ENCODE assay signal across 8 cellular contexts in genomic region chr15:42547926-42548257, GRCh38. TPM values are rescaled to one million over a fixed set of nuclear protein-coding genes. Genes with fewer than 3 reads are reported as not detected.
DNase-seq lines count a peak whose midpoint lies in the region; ATAC-seq and TF ChIP-seq lines count a peak whose summit lies in the region.

No MANE protein-coding gene starts in this region.

- H3K9me3 ChIP-seq in Panc1 (ENCODE audit: control insufficient read depth, insufficient read depth, low read depth, low read length) = no peaks in the 10 kb centered on the region

- H3K4me1 Mint-ChIP-seq in activated naive CD4-positive, alpha-beta T cell treated with anti-CD3 and anti-CD28 coated beads, Interleukin-2, amount 10 ng/mL, durations not matched to agents 7 days and 5 days = peaks cover 64% of the 10 kb centered on the region
- H3K4me1 Mint-ChIP-seq in naive thymus-derived CD8-positive, alpha-beta T cell = peaks cover 25 to 57% (median 49%) of the 10 kb centered on the region in 4 donors

- TF ChIP-seq CTCF in Panc1 (IDR thresholded peaks at IDR 0.05) (no peak), epithelial cell of esophagus (IDR thresholded peaks at IDR 0.05; ENCODE audit: insufficient read depth, low read depth, low read length, missing control alignments) (no peak)

- peaks cover 27% of the 10 kb centered on the region for H3K4me1 ChIP-seq in Panc1 (ENCODE audit: control insufficient read depth, insufficient read depth, low read length)

- in situ Hi-C loops in Panc1 (cut with HindIII; ENCODE audit: low pct_unique_long_range_greater_than_20kb, low sequenced_read_pairs) = no loop called here

- intact Hi-C loops in Panc1 (cut with micrococcal nuclease; ENCODE audit: unreplicated experiment) = no loop called here

- H3K27me3 Mint-ChIP-seq in activated naive CD4-positive, alpha-beta T cell treated with anti-CD3 and anti-CD28 coated beads, Interleukin-2, amount 10 ng/mL, durations not matched to agents 7 days and 5 days = peaks cover 4% of the 10 kb centered on the region
- H3K27me3 Mint-ChIP-seq in naive thymus-derived CD8-positive, alpha-beta T cell = no peaks in the 10 kb centered on the region

- no peaks in the 10 kb centered on the region for H3K27me3 ChIP-seq in Panc1 (ENCODE audit: control insufficient read depth, insufficient read depth, low read length)

- peak overlapping the region; percentile 83 to 100 for H3K4me3 ChIP-seq in Panc1 (ENCODE audit: low read depth in 2 of 2, low read length in 2 of 2)
- peak overlapping the region; percentile 97 for H3K4me3 ChIP-seq in epithelial cell of esophagus (ENCODE audit: low read length)

- no peaks in the 10 kb centered on the region for H3K9me3 Mint-ChIP-seq in activated naive CD4-positive, alpha-beta T cell treated with anti-CD3 and anti-CD28 coated beads, Interleukin-2, amount 10 ng/mL, durations not matched to agents 7 days and 5 days
- no peaks in the 10 kb centered on the region for H3K9me3 Mint-ChIP-seq in naive thymus-derived CD8-positive, alpha-beta T cell

- H3K27ac Mint-ChIP-seq in activated naive CD4-positive, alpha-beta T cell treated with anti-CD3 and anti-CD28 coated beads, Interleukin-2, amount 10 ng/mL, durations not matched to agents 7 days and 5 days = peak overlapping the region; percentile 96
- peak overlapping the region; percentile 75 to 99 (median 98) for H3K27ac Mint-ChIP-seq in naive thymus-derived CD8-positive, alpha-beta T cell

- TSS peak; percentile 72 for BruUV-seq in Panc1 (replicated peaks; lab: Mats Ljungman, UMichigan)

- ATAC-seq in Panc1 (0 out of 2 replicates have a peak, but pooled peaks have one; percentile 5), GM21723 (IDR thresholded peaks at IDR 0.05; ENCODE audit: unreplicated experiment) (no peak), HG02588 (IDR thresholded peaks at IDR 0.05; ENCODE audit: unreplicated experiment) (no peak)
- peak in 1 of 2 donors; percentile 6 for ATAC-seq in naive thymus-derived CD8-positive, alpha-beta T cell

- H3K4me3 Mint-ChIP-seq in activated naive CD4-positive, alpha-beta T cell treated with anti-CD3 and anti-CD28 coated beads, Interleukin-2, amount 10 ng/mL, durations not matched to agents 7 days and 5 days = peak overlapping the region; percentile 90
- H3K4me3 Mint-ChIP-seq in naive thymus-derived CD8-positive, alpha-beta T cell = peak overlapping the region; percentile 92 to 99 (median 95)

- H3K36me3 ChIP-seq in Panc1 (ENCODE audit: control insufficient read depth, insufficient read depth, low read length) = peaks cover 3% of the 10 kb centered on the region

- H3K27ac ChIP-seq in Panc1 (ENCODE audit: low read length) = peak overlapping the region; percentile 94

- H3K36me3 Mint-ChIP-seq in activated naive CD4-positive, alpha-beta T cell treated with anti-CD3 and anti-CD28 coated beads, Interleukin-2, amount 10 ng/mL, durations not matched to agents 7 days and 5 days = peaks cover 42% of the 10 kb centered on the region
- H3K36me3 Mint-ChIP-seq in naive thymus-derived CD8-positive, alpha-beta T cell = peaks cover 0 to 29% (median 6%) of the 10 kb centered on the region in 3 donors

- no peak for DNase-seq in activated naive CD4-positive, alpha-beta T cell treated with anti-CD3 and anti-CD28 coated beads, Interleukin-2, amount 10 ng/mL, durations not matched to agents 7 days and 5 days
- DNase-seq in activated naive CD4-positive, alpha-beta T cell (lab: John Stamatoyannopoulos, UW) = no peak
- DNase-seq in Panc1 (ENCODE audit: low read depth, low spot score) (peak; percentile 5), epithelial cell of esophagus (ENCODE audit: low read depth) (no peak), HT-29 (ENCODE audit: low spot score) (no peak)
- DNase-seq in naive thymus-derived CD8-positive, alpha-beta T cell = peak in 1 of 10 donors; percentile 36

- POLR2A ChIA-PET in Panc1 (lab: Charles Lee) = interaction anchor here (0.6 kb wide), 1 partner anchor 56 kb away, joined by 3 read pairs; no protein-coding TSS in a partner anchor
- POLR2A ChIA-PET in naive thymus-derived CD8-positive, alpha-beta T cell (lab: Charles Lee) = interaction anchor here (0.6 to 4.0 kb wide), 8 partner anchors 26 to 60 kb away, joined by 3 to 25 read pairs (median 8); partner anchors contain the start of genes STARD9 and ZNF106

- CTCF ChIA-PET in activated naive CD4-positive, alpha-beta T cell treated with anti-CD3 and anti-CD28 coated beads, Interleukin-2, amount 10 ng/mL, durations not matched to agents 7 days and 5 days (lab: Charles Lee) = interaction anchor here (0.9 to 1.3 kb wide), 3 partner anchors 28 to 97 kb away, joined by 3 to 4 read pairs (median 3); partner anchors contain the start of genes STARD9 and ZNF106
- CTCF ChIA-PET in Panc1 (lab: Charles Lee) = no interaction called here

RNA-seq across cellular contexts. Expression of gene LRRC57, which starts 0.7 kb away (rescaled TPM):
- total RNA-seq in Panc1 (2021; ENCODE audit: unreplicated experiment) = 39.2 TPM
- polyA plus RNA-seq in Panc1 (2012; ENCODE audit: insufficient read length) = 13.2 TPM
- 10 to 100 TPM; 17.1 to 18.4 TPM for total RNA-seq in naive thymus-derived CD8-positive, alpha-beta T cell
- 1 to 10 TPM; 3.3 to 6.4 (median 5.5) TPM for polyA plus RNA-seq in naive thymus-derived CD8-positive, alpha-beta T cell
- 10.8 and 11.3 TPM in 2 replicates for total RNA-seq in HT-29 (2014; rRNA removed; shearing (Covaris generic))

RNA-seq across cellular contexts. Expression of gene HAUS2, which starts 0.7 kb away (rescaled TPM):
- 42.4 TPM for total RNA-seq in Panc1 (2021; ENCODE audit: unreplicated experiment)
- 12.1 TPM for polyA plus RNA-seq in Panc1 (2012; ENCODE audit: insufficient read length)
- 10 to 100 TPM; 19.1 to 21.1 TPM for total RNA-seq in naive thymus-derived CD8-positive, alpha-beta T cell
- 10 to 100 TPM; 20.8 to 25.4 (median 24.9) TPM for polyA plus RNA-seq in naive thymus-derived CD8-positive, alpha-beta T cell
- 12.0 and 24.0 TPM in 2 replicates for total RNA-seq in HT-29 (2014; rRNA removed; shearing (Covaris generic))

RNA-seq across cellular contexts. Expression of gene STARD9, which starts 27.5 kb away (rescaled TPM):
- 13.4 TPM for total RNA-seq in Panc1 (2021; ENCODE audit: unreplicated experiment)
- 7.2 TPM for polyA plus RNA-seq in Panc1 (2012; ENCODE audit: insufficient read length)
- total RNA-seq in naive thymus-derived CD8-positive, alpha-beta T cell = 10 to 100 TPM; 12.5 to 13.7 TPM
- under 1 TPM; 0.10 to 0.53 (median 0.33) TPM for polyA plus RNA-seq in naive thymus-derived CD8-positive, alpha-beta T cell
- 0.15 and 0.50 TPM in 2 replicates for total RNA-seq in HT-29 (2014; rRNA removed; shearing (Covaris generic))

RNA-seq across cellular contexts. Expression of gene SNAP23, which starts 52.5 kb away (rescaled TPM):
- 48.9 TPM for total RNA-seq in Panc1 (2021; ENCODE audit: unreplicated experiment)
- 49.3 TPM for polyA plus RNA-seq in Panc1 (2012; ENCODE audit: insufficient read length)
- total RNA-seq in naive thymus-derived CD8-positive, alpha-beta T cell = 10 to 100 TPM; 70.8 to 80.4 TPM
- 10 to 100 TPM; 60.9 to 75.3 (median 63.2) TPM for polyA plus RNA-seq in naive thymus-derived CD8-positive, alpha-beta T cell
- total RNA-seq in HT-29 (2014; rRNA removed; shearing (Covaris generic)) = 30.2 and 39.5 TPM in 2 replicates

RNA-seq across cellular contexts. Expression of gene ZNF106, which starts 57.0 kb away (rescaled TPM):
- 64.3 TPM for total RNA-seq in Panc1 (2021; ENCODE audit: unreplicated experiment)
- 22.6 TPM for polyA plus RNA-seq in Panc1 (2012; ENCODE audit: insufficient read length)
- total RNA-seq in naive thymus-derived CD8-positive, alpha-beta T cell = 10 to 100 TPM; 36.7 to 39.6 TPM
- polyA plus RNA-seq in naive thymus-derived CD8-positive, alpha-beta T cell = 10 to 100 TPM; 26.8 to 38.2 (median 32.3) TPM
- total RNA-seq in HT-29 (2014; rRNA removed; shearing (Covaris generic)) = 23.4 and 24.9 TPM in 2 replicates
